In the genomic region with DNA sequence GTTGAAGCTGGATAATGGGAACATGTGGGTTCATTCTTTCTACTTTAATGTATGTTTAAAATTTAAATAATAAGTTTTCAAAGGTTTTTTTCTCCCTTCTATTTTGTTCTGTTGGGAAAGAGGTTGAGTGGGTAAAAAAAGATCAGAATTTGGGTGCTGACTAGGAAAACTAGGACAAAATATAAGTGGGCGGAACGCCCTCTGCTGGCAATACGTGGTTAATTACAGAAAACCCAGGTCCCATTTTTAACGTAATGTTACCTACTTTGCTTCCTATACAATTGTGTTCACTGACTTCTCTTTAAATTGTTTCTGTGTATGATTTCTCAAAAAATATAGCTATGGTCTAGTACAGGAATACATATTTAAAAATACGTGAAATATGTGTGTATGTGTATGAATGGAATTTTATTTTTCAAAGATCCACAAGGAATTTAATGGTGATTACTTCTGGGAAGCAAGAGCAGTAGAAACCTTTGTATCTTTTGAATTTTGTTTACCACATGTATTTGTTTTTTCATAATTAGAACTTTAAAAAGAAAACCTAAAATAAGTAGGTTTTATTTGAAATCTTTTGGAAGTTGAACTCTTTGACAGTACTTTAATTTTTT, we compare ENCODE assay signal across 8 cellular contexts. TPM values are rescaled to one million over a fixed set of nuclear protein-coding genes. Genes with fewer than 3 reads are reported as not detected.
A peak's percentile ranks its signal among the peaks of the same experiment; 100 is the strongest.
DNase-seq lines count a peak whose midpoint lies in the region; ATAC-seq lines count a peak whose summit lies in the region.

No MANE protein-coding gene starts in this region.

- H3K4me3 Mint-ChIP-seq in memory B cell: no peak overlapping the region

- H3K4me1 Mint-ChIP-seq in memory B cell: peaks cover 23% of the 10 kb centered on the region

- ATAC-seq in activated CD4-positive, CD25-positive, alpha-beta regulatory T cell treated with anti-CD3 and anti-CD28 coated beads, Interleukin-2, amount 50 U/mL, for 24 hours: no peak
- ATAC-seq in memory B cell (ENCODE audit: low read depth) (peak; percentile 65), GM18909 (IDR thresholded peaks at IDR 0.05; ENCODE audit: poor library complexity, unreplicated experiment) (no peak)

- H3K27me3 Mint-ChIP-seq in memory B cell: no peaks in the 10 kb centered on the region

- no peaks in the 10 kb centered on the region for H3K9me3 Mint-ChIP-seq in memory B cell

- peaks cover 21% of the 10 kb centered on the region for H3K36me3 Mint-ChIP-seq in memory B cell

- peak; percentile 5 to 28 (median 14) for DNase-seq in activated CD4-positive, CD25-positive, alpha-beta regulatory T cell (lab: John Stamatoyannopoulos, UW)
- peak; percentile 16 for DNase-seq in NCI-H1694 treated with DMSO at 0.1 percent for 48 hours (lab: John Stamatoyannopoulos, UW)
- peak; percentile 9 to 28 for DNase-seq in activated CD4-positive, alpha-beta T cell treated with anti-CD3 and anti-CD28 coated beads, Interleukin-2, amount 50 U/mL, for 24 hours (ENCODE audit: low read depth in 1 of 2, low spot score in 1 of 2)
- peak; percentile 39 to 54 for DNase-seq in dermis microvascular lymphatic vessel endothelial cell (ENCODE audit: low read depth in 2 of 2)
- DNase-seq in memory B cell (ENCODE audit: low spot score in 2 of 2): peak; percentile 43 to 62
- DNase-seq in stimulated activated CD8-positive, alpha-beta memory T cell treated with anti-CD3 and anti-CD28 coated beads, Interleukin-7, amount 100 ng/mL, for 4 hours (ENCODE audit: low read depth in 2 of 2): peak; percentile 14 to 31

- H3K27ac Mint-ChIP-seq in memory B cell: no peak overlapping the region

RNA-seq across cellular contexts. Expression of a gene that starts 8.7 kb away (rescaled TPM):
- total RNA-seq in dermis microvascular lymphatic vessel endothelial cell: 19.1 and 21.6 TPM in 2 replicates

RNA-seq across cellular contexts. Expression of a gene that starts 8.8 kb away (rescaled TPM):
- total RNA-seq in dermis microvascular lymphatic vessel endothelial cell: 19.6 and 25.5 TPM in 2 replicates

RNA-seq across cellular contexts. Expression of a gene that starts 48.9 kb away (rescaled TPM):
- 1.0 and 1.3 TPM in 2 replicates for total RNA-seq in dermis microvascular lymphatic vessel endothelial cell
